ENCODE assay signal across 23 cellular contexts in genomic region chr4:74433541-74434172, GRCh38. TPM values are rescaled to one million over a fixed set of nuclear protein-coding genes. Genes with fewer than 3 reads are reported as not detected.
DNase-seq lines count a peak whose midpoint lies in the region; FAIRE-seq and TF ChIP-seq lines count a peak whose summit lies in the region.
"Had no signal": no experiment of that assay in that cellular context is flagged by ENCODE, and none has a peak within 500 bp of the region (broad histone marks: within the 10 kb centered on the region; RNA-seq: fewer than 3 reads in every experiment).

No MANE protein-coding gene starts in this region.

- H3K4me3 ChIP-seq in keratinocyte (ENCODE audit: control insufficient read depth in 2 of 3, extremely low read depth in 1 of 3, insufficient read depth in 2 of 3, low read depth in 1 of 3, low read length in 3 of 3) (no peak overlapping the region), esophagus squamous epithelium (no peak overlapping the region), ovary (no peak overlapping the region)

- TF ChIP-seq CTCF in keratinocyte (optimal IDR thresholded peaks at IDR 0.05 in 1 of 3, IDR thresholded peaks at IDR 0.05 in 1 of 3, conservative IDR thresholded peaks at IDR 0.05 in 1 of 3; ENCODE audit: extremely low read depth in 1 of 3, insufficient read depth in 2 of 3, low read length in 3 of 3): no peak
- no peak for TF ChIP-seq CTCF in esophagus squamous epithelium (IDR thresholded peaks at IDR 0.05)
- no peak for TF ChIP-seq CTCF in ovary (IDR thresholded peaks at IDR 0.05)

- H3K9me3 ChIP-seq in keratinocyte (ENCODE audit: control insufficient read depth, low read depth, low read length) (no peaks in the 10 kb centered on the region), esophagus squamous epithelium (no peaks in the 10 kb centered on the region), ovary (no peaks in the 10 kb centered on the region)

- H3K9me3 Mint-ChIP-seq in activated T-cell treated with anti-CD3 and anti-CD28 coated beads, Interleukin-2, amount 50 U/mL, for 24 hours: no peaks in the 10 kb centered on the region
- H3K9me3 Mint-ChIP-seq: activated naive CD8-positive, alpha-beta T cell treated with anti-CD3 and anti-CD28 coated beads for 36 hours; activated T-helper 17 cell treated with anti-CD3 and anti-CD28 coated beads, Interleukin-2, amount 50 U/mL, for 72 hours; memory B cell had no signal

- H3K4me3 Mint-ChIP-seq in activated T-cell treated with anti-CD3 and anti-CD28 coated beads, Interleukin-2, amount 50 U/mL, for 24 hours: no peak overlapping the region
- H3K4me3 Mint-ChIP-seq: activated naive CD8-positive, alpha-beta T cell treated with anti-CD3 and anti-CD28 coated beads for 36 hours; activated T-helper 17 cell treated with anti-CD3 and anti-CD28 coated beads, Interleukin-2, amount 50 U/mL, for 72 hours; memory B cell had no signal

- H3K27ac Mint-ChIP-seq in activated T-cell treated with anti-CD3 and anti-CD28 coated beads, Interleukin-2, amount 50 U/mL, for 24 hours: no peak overlapping the region
- H3K27ac Mint-ChIP-seq: activated naive CD8-positive, alpha-beta T cell treated with anti-CD3 and anti-CD28 coated beads for 36 hours; activated T-helper 17 cell treated with anti-CD3 and anti-CD28 coated beads, Interleukin-2, amount 50 U/mL, for 72 hours; memory B cell had no signal

- H3K4me1 Mint-ChIP-seq in activated T-cell treated with anti-CD3 and anti-CD28 coated beads, Interleukin-2, amount 50 U/mL, for 24 hours (ENCODE audit: low read depth): peaks cover 1% of the 10 kb centered on the region
- H3K4me1 Mint-ChIP-seq: activated T-helper 17 cell treated with anti-CD3 and anti-CD28 coated beads, Interleukin-2, amount 50 U/mL, for 72 hours; memory B cell had no signal

- H3K36me3 ChIP-seq in keratinocyte (ENCODE audit: control insufficient read depth in 2 of 2, extremely low read depth in 1 of 2, insufficient read depth in 2 of 2, low read length in 2 of 2) (no peaks in the 10 kb centered on the region), esophagus squamous epithelium (no peaks in the 10 kb centered on the region), ovary (no peaks in the 10 kb centered on the region)

- peak; percentile 32 for FAIRE-seq in keratinocyte (lab: Jason Lieb, UNC)
- FAIRE-seq: G401.6, TTC549 had no signal

- intact Hi-C loops in esophagus squamous epithelium (cut with DNase I) (no loop called here), ovary (cut with DNase I) (no loop called here)

- H3K27me3 Mint-ChIP-seq in activated T-cell treated with anti-CD3 and anti-CD28 coated beads, Interleukin-2, amount 50 U/mL, for 24 hours: peaks cover 6% of the 10 kb centered on the region
- H3K27me3 Mint-ChIP-seq: activated naive CD8-positive, alpha-beta T cell treated with anti-CD3 and anti-CD28 coated beads for 36 hours had no signal

- dilution Hi-C loops in keratinocyte (cut with MboI; ENCODE audit: extremely low pct_ligation_motif_present, low sequenced_read_pairs): no loop called here

- DNase-seq in NCI-H2029 (lab: John Stamatoyannopoulos, UW) (peak; percentile 11), NCI-H2029 treated with DMSO at 0.1 percent for 48 hours (lab: John Stamatoyannopoulos, UW) (no peak), NCI-H226 (peak; percentile 13), SK-MEL-5 (ENCODE audit: low read depth, low spot score) (peak; percentile 43), keratinocyte (ENCODE audit: low read depth, low spot score) (no peak), esophagus squamous epithelium (lab: John Stamatoyannopoulos, UW) (no peak), ovary (no peak)
- DNase-seq in activated T-cell treated with anti-CD3 and anti-CD28 coated beads, Interleukin-2, amount 50 U/mL, for 24 hours: no peak
- DNase-seq: 8988T; activated CD4-positive, alpha-beta T cell treated with anti-CD3 and anti-CD28 coated beads for 4 hours; activated naive CD8-positive, alpha-beta T cell treated with anti-CD3 and anti-CD28 coated beads for 36 hours; Calu3; effector memory CD4-positive, alpha-beta T cell; glutamatergic neuron; NCI-H1417 treated with DMSO at 0.1 percent for 48 hours; NCI-H2171 treated with DMSO at 0.1 percent for 48 hours; NCI-H774; SW 1271 had no signal

- no peak for TF ChIP-seq POLR2A in esophagus squamous epithelium (IDR thresholded peaks at IDR 0.05)
- no peak for TF ChIP-seq POLR2A in ovary (IDR thresholded peaks at IDR 0.05)

- WGBS in esophagus squamous epithelium, 2 donors: 75 to 97% methylated on average over 4 to 5 of the region's 7 CpGs
- 71 to 82% (median 74%) methylated on average over 7 of the region's 7 CpGs for WGBS in ovary, 3 donors

- H3K79me2 ChIP-seq in keratinocyte (ENCODE audit: control insufficient read depth, insufficient read depth, low read length): no peaks in the 10 kb centered on the region

- in situ Hi-C loops in SK-MEL-5 (cut with HindIII; ENCODE audit: low pct_unique_long_range_greater_than_20kb, low sequenced_read_pairs): no loop called here

- no peaks in the 10 kb centered on the region for H3K9me1 ChIP-seq in keratinocyte (ENCODE audit: control insufficient read depth, extremely low read depth, insufficient read depth, low read length)

- no peak overlapping the region for H3K9ac ChIP-seq in keratinocyte (ENCODE audit: control insufficient read depth, extremely low read depth, insufficient read depth, low read length)

- no peak overlapping the region for H2AFZ ChIP-seq in keratinocyte (ENCODE audit: control insufficient read depth, low read length)

- H3K27me3 ChIP-seq in keratinocyte (ENCODE audit: control insufficient read depth, extremely low read depth, insufficient read depth, low read length) (no peaks in the 10 kb centered on the region), esophagus squamous epithelium (no peaks in the 10 kb centered on the region), ovary (no peaks in the 10 kb centered on the region)

- H3K36me3 Mint-ChIP-seq in activated T-cell treated with anti-CD3 and anti-CD28 coated beads, Interleukin-2, amount 50 U/mL, for 24 hours (ENCODE audit: low read depth): no peaks in the 10 kb centered on the region
- H3K36me3 Mint-ChIP-seq: activated naive CD8-positive, alpha-beta T cell treated with anti-CD3 and anti-CD28 coated beads for 36 hours; memory B cell had no signal

- H3K4me2 ChIP-seq in keratinocyte (ENCODE audit: control insufficient read depth, extremely low read depth, insufficient read depth, low read depth, low read length): peak overlapping the region; percentile 57

- TF ChIP-seq EP300 in ovary (IDR thresholded peaks at IDR 0.05): no peak

- H3K27ac ChIP-seq in keratinocyte (ENCODE audit: control insufficient read depth, insufficient read depth, low read length) (peak overlapping the region; percentile 23), esophagus squamous epithelium (no peak overlapping the region), ovary (no peak overlapping the region)

- H3K4me1 ChIP-seq in keratinocyte (ENCODE audit: control insufficient read depth, extremely low read depth, insufficient read depth, low read length) (peaks cover 45% of the 10 kb centered on the region), esophagus squamous epithelium (peaks cover 0 to 10% (median 0%) of the 10 kb centered on the region in 3 donors), ovary (ENCODE audit: insufficient read depth) (no peaks in the 10 kb centered on the region)

- H4K20me1 ChIP-seq in keratinocyte (ENCODE audit: control insufficient read depth, extremely low read depth, insufficient read depth, low read length): no peaks in the 10 kb centered on the region

RNA-seq across cellular contexts. Expression of gene AREG, which starts 11.3 kb away (rescaled TPM):
- total RNA-seq in SK-MEL-5 (2014; rRNA removed; shearing (Covaris generic)): 1.2 TPM in 1 of 2 replicates, not detected in the other
- polyA plus RNA-seq in SK-MEL-5 (2015; cell fraction: cytosol; rRNA removed): 0.48 TPM in 1 of 2 replicates, not detected in the other
- polyA plus RNA-seq in SK-MEL-5 (2015; cell fraction: nucleus; rRNA removed): not detected in 2 replicates
- polyA plus RNA-seq in keratinocyte (789 to 1,566 TPM (median 1,110 TPM) in 3 replicates), ovary (100 to 1,000 TPM in 1 of 2 donors, 1 to 10 TPM in 1; 6.7 to 146 TPM)
- 1,014 TPM for polyA plus RNA-seq in keratinocyte (2011; ENCODE audit: low read depth)
- 1,009 and 1,335 TPM in 2 replicates for polyA plus RNA-seq in keratinocyte (2011; cell fraction: cytosol; rRNA removed)
- polyA plus RNA-seq in keratinocyte (2011; cell fraction: nucleus; rRNA removed): 1,924 and 2,206 TPM in 2 replicates
- 940 and 1,075 TPM in 2 replicates for polyA plus RNA-seq in keratinocyte (2012; ENCODE audit: low replicate concordance)
- polyA minus RNA-seq in keratinocyte: 250 to 495 TPM (median 271 TPM) in 3 replicates
- polyA minus RNA-seq in keratinocyte (2011; cell fraction: cytosol; rRNA and poly(A)+ RNA removed): 555 TPM
- 568 and 706 TPM in 2 replicates for polyA minus RNA-seq in keratinocyte (2011; cell fraction: nucleus; rRNA and poly(A)+ RNA removed)
- total RNA-seq in esophagus squamous epithelium (10 to 100 TPM; 16.6 to 51.4 (median 36.3) TPM), ovary (10 to 100 TPM in 2 of 7 donors, 1 to 10 TPM in 3, under 1 TPM in 2; 0.48 to 72.7 (median 6.3) TPM)
- total RNA-seq: chondrocyte had no signal

Comparison
In these comparisons a context has a peak if more than half of its experiments do, and no peak if none do; other contexts are left out.
1. DNase-seq: peak in NCI-H2029 (single experiment), NCI-H226 (single experiment) and SK-MEL-5 (single experiment); none in NCI-H2029 treated with DMSO at 0.1 percent for 48 hours (single experiment), keratinocyte (single experiment), esophagus squamous epithelium (single experiment), ovary (0 of 5) and activated T-cell treated with anti-CD3 and anti-CD28 coated beads, Interleukin-2, amount 50 U/mL, for 24 hours (single experiment).